In genomic region chr11:114215428-114215827, GRCh38 we compare ENCODE assay signal across 23 cellular contexts.
DNase-seq lines count a peak whose midpoint lies in the region; ATAC-seq and TF ChIP-seq lines count a peak whose summit lies in the region.
"Had no signal": no experiment of that assay in that cellular context is flagged by ENCODE, and none has a peak within 500 bp of the region (broad histone marks: within the 10 kb centered on the region; RNA-seq: fewer than 3 reads in every experiment).

No MANE protein-coding gene starts in this region.

- no peaks in the 10 kb centered on the region for H3K9me3 ChIP-seq in mammary epithelial cell (replicated peaks; ENCODE audit: insufficient read depth, low read length)
- H3K9me3 ChIP-seq: left lung, prostate gland, testis had no signal

- DNase-seq in MCF 10A (ENCODE audit: unreplicated experiment) (no peak), mammary epithelial cell (no peak), progenitor cell of endocrine pancreas (ENCODE audit: low spot score, unreplicated experiment) (no peak), NCI-H1417 (lab: John Stamatoyannopoulos, UW) (no peak)
- DNase-seq in Jurkat, Clone E6-1 (ENCODE audit: low read depth, low spot score), result peak; percentile 39
- DNase-seq: activated CD4-positive, alpha-beta T cell treated with anti-CD3 and anti-CD28 coated beads, Interleukin-2, amount 50 U/mL, for 1 hour; activated naive CD4-positive, alpha-beta T cell; activated T-cell treated with anti-CD3 and anti-CD28 coated beads, Interleukin-2, amount 50 U/mL, for 1 hour; anterior cingulate cortex; caudate nucleus; CD4-positive, alpha-beta T cell; left lung; MV-4-11; NCI-H187; NCI-H774; stimulated activated CD4-positive, alpha-beta T cell treated with anti-CD3 and anti-CD28 coated beads, Interleukin-2, amount 100 ng/mL, for 24 hours; SW 1271 had no signal

- in situ Hi-C loops in mammary epithelial cell (cut with MboI; ENCODE audit: low sequenced_read_pairs in 2 of 2), result no loop called here

- no peak overlapping the region for H3K4me3 ChIP-seq in mammary epithelial cell (replicated peaks in 1 of 3; ENCODE audit: insufficient read depth in 1 of 3, low read depth in 2 of 3, low read length in 3 of 3)
- H3K4me3 ChIP-seq in Jurkat, Clone E6-1 (ENCODE audit: low read length), result no peak overlapping the region
- H3K4me3 ChIP-seq: left lung, prostate gland, testis had no signal

- no peaks in the 10 kb centered on the region for H3K79me2 ChIP-seq in mammary epithelial cell (ENCODE audit: insufficient read depth, low read length)

- H3K4me1 Mint-ChIP-seq in MCF 10A (ENCODE audit: insufficient read depth, unreplicated experiment) (peaks cover 50% of the 10 kb centered on the region), progenitor cell of endocrine pancreas (ENCODE audit: low read depth) (peaks cover 82% of the 10 kb centered on the region)
- peaks cover 29% of the 10 kb centered on the region for H3K4me1 Mint-ChIP-seq in activated T-helper 17 cell treated with anti-CD3 and anti-CD28 coated beads, Interleukin-2, amount 50 U/mL, for 72 hours

- CTCF ChIA-PET in MCF 10A (lab: Yijun Ruan, JAX) (interaction anchor here (0.6 to 1.2 kb wide), 3 partner anchors 13 to 910 kb away, joined by 3 read pairs; no protein-coding TSS in a partner anchor), mammary epithelial cell (lab: Charles Lee; ENCODE audit: low non-redundant PET) (no interaction called here)

- no peak overlapping the region for H2AFZ ChIP-seq in mammary epithelial cell (ENCODE audit: low read depth, low read length)

- intact Hi-C loops in MCF 10A (cut with micrococcal nuclease), result no loop called here
- intact Hi-C loops in mammary epithelial cell (cut with micrococcal nuclease), result no loop called here

- TF ChIP-seq CTCF in MCF 10A (IDR thresholded peaks at IDR 0.05; ENCODE audit: unreplicated experiment) (no peak), mammary epithelial cell (conservative IDR thresholded peaks at IDR 0.05 in 1 of 2, IDR thresholded peaks at IDR 0.05 in 1 of 2; ENCODE audit: extremely low read depth in 1 of 2, insufficient read depth in 1 of 2, low read depth in 1 of 2, low read length in 2 of 2) (no peak), progenitor cell of endocrine pancreas (IDR thresholded peaks at IDR 0.05; ENCODE audit: unreplicated experiment) (no peak)

- no peak for TF ChIP-seq POLR2A in GM18505 (IDR thresholded peaks at IDR 0.05; ENCODE audit: borderline replicate concordance, extremely low read depth, insufficient read depth, insufficient read length)

- H3K4me2 ChIP-seq in mammary epithelial cell (ENCODE audit: insufficient read depth, low read depth, low read length), result no peak overlapping the region

- BruUV-seq in MCF 10A (replicated peaks; lab: Mats Ljungman, UMichigan) (no TSS peak), mammary epithelial cell (replicated peaks; lab: Mats Ljungman, UMichigan) (no TSS peak)

- no peaks in the 10 kb centered on the region for H3K27me3 ChIP-seq in mammary epithelial cell (ENCODE audit: insufficient read depth, low read length)
- H3K27me3 ChIP-seq: left lung, testis had no signal

- POLR2A ChIA-PET in MCF 10A (lab: Yijun Ruan, JAX), result interaction anchor here (0.7 to 1.3 kb wide), 4 partner anchors 10 to 52 kb away, joined by 3 to 5 read pairs (median 4); no protein-coding TSS in a partner anchor

- H3K9me3 Mint-ChIP-seq in MCF 10A (ENCODE audit: unreplicated experiment), result no peaks in the 10 kb centered on the region
- no peaks in the 10 kb centered on the region for H3K9me3 Mint-ChIP-seq in activated T-helper 17 cell treated with anti-CD3 and anti-CD28 coated beads, Interleukin-2, amount 50 U/mL, for 72 hours
- no peaks in the 10 kb centered on the region for H3K9me3 Mint-ChIP-seq in progenitor cell of endocrine pancreas (ENCODE audit: low read depth)
- H3K9me3 Mint-ChIP-seq: CD4-positive, alpha-beta T cell; stimulated activated memory B cell treated with anti-CD40 and anti-IgM and Interleukin-4, amounts not matched to agents 10 μg/mL and 1 μg/mL and 100 μg/mL, for 72 hours had no signal

- no peak overlapping the region for H3K27ac ChIP-seq in mammary epithelial cell (ENCODE audit: insufficient read depth, low read depth, low read length)
- H3K27ac ChIP-seq: left lung had no signal

- no peak overlapping the region for H3K4me3 Mint-ChIP-seq in MCF 10A (ENCODE audit: unreplicated experiment)
- H3K4me3 Mint-ChIP-seq in activated T-helper 17 cell treated with anti-CD3 and anti-CD28 coated beads, Interleukin-2, amount 50 U/mL, for 72 hours, result peak overlapping the region; percentile 35
- no peak overlapping the region for H3K4me3 Mint-ChIP-seq in progenitor cell of endocrine pancreas (ENCODE audit: low read depth)
- H3K4me3 Mint-ChIP-seq: CD4-positive, alpha-beta T cell; stimulated activated memory B cell treated with anti-CD40 and anti-IgM and Interleukin-4, amounts not matched to agents 10 μg/mL and 1 μg/mL and 100 μg/mL, for 72 hours had no signal

- dilution Hi-C loops in mammary epithelial cell (cut with HindIII; ENCODE audit: low sequenced_read_pairs), result no loop called here

- 90% methylated on average over 3 of the region's 3 CpGs for WGBS in mammary epithelial cell (ENCODE audit: low coverage, missing lambda C conversion rate)

- ATAC-seq in activated T-helper 17 cell treated with anti-CD3 and anti-CD28 coated beads, Interleukin-2, amount 50 U/mL, for 72 hours (replicated peaks), result no peak
- no peak for ATAC-seq in GM21515 (IDR thresholded peaks at IDR 0.05; ENCODE audit: unreplicated experiment)
- no peak for ATAC-seq in GM18505 (IDR thresholded peaks at IDR 0.05; ENCODE audit: unreplicated experiment)
- ATAC-seq: left lung; stimulated activated memory B cell treated with anti-CD40 and anti-IgM and Interleukin-4, amounts not matched to agents 10 μg/mL and 1 μg/mL and 100 μg/mL, for 72 hours had no signal

- H3K36me3 Mint-ChIP-seq in MCF 10A (ENCODE audit: insufficient read depth, unreplicated experiment) (no peaks in the 10 kb centered on the region), progenitor cell of endocrine pancreas (ENCODE audit: insufficient read depth) (no peaks in the 10 kb centered on the region)
- no peaks in the 10 kb centered on the region for H3K36me3 Mint-ChIP-seq in activated T-helper 17 cell treated with anti-CD3 and anti-CD28 coated beads, Interleukin-2, amount 50 U/mL, for 72 hours (ENCODE audit: low read depth)
- H3K36me3 Mint-ChIP-seq: stimulated activated memory B cell treated with anti-CD40 and anti-IgM and Interleukin-4, amounts not matched to agents 10 μg/mL and 1 μg/mL and 100 μg/mL, for 72 hours had no signal

- no peaks in the 10 kb centered on the region for H3K27me3 Mint-ChIP-seq in MCF 10A (ENCODE audit: insufficient read depth, unreplicated experiment)
- H3K27me3 Mint-ChIP-seq in activated T-helper 17 cell treated with anti-CD3 and anti-CD28 coated beads, Interleukin-2, amount 50 U/mL, for 72 hours, result no peaks in the 10 kb centered on the region
- H3K27me3 Mint-ChIP-seq in progenitor cell of endocrine pancreas, result no peaks in the 10 kb centered on the region
- H3K27me3 Mint-ChIP-seq: CD4-positive, alpha-beta T cell; stimulated activated memory B cell treated with anti-CD40 and anti-IgM and Interleukin-4, amounts not matched to agents 10 μg/mL and 1 μg/mL and 100 μg/mL, for 72 hours had no signal

- no peaks in the 10 kb centered on the region for H3K36me3 ChIP-seq in mammary epithelial cell (ENCODE audit: insufficient read depth, low read length)
- H3K36me3 ChIP-seq: prostate gland had no signal

- no peak overlapping the region for H3K9ac ChIP-seq in mammary epithelial cell (ENCODE audit: insufficient read depth, low read length)

- no peaks in the 10 kb centered on the region for H4K20me1 ChIP-seq in mammary epithelial cell (ENCODE audit: insufficient read depth, low read length)

- H3K27ac Mint-ChIP-seq in MCF 10A (ENCODE audit: low read depth, unreplicated experiment) (peak overlapping the region; percentile 57), progenitor cell of endocrine pancreas (peak overlapping the region; percentile 69)
- peak overlapping the region; percentile 42 for H3K27ac Mint-ChIP-seq in activated T-helper 17 cell treated with anti-CD3 and anti-CD28 coated beads, Interleukin-2, amount 50 U/mL, for 72 hours
- H3K27ac Mint-ChIP-seq: CD4-positive, alpha-beta T cell; stimulated activated memory B cell treated with anti-CD40 and anti-IgM and Interleukin-4, amounts not matched to agents 10 μg/mL and 1 μg/mL and 100 μg/mL, for 72 hours had no signal

- H3K4me1 ChIP-seq in mammary epithelial cell (ENCODE audit: insufficient read depth, low read length), result no peaks in the 10 kb centered on the region
